In genomic region chr7:111958889-111959288, GRCh38 we compare ENCODE assay signal across 13 cellular contexts.
DNase-seq lines count a peak whose midpoint lies in the region; ATAC-seq lines count a peak whose summit lies in the region.
"Had no signal": no experiment of that assay in that cellular context is flagged by ENCODE, and none has a peak within 500 bp of the region (broad histone marks: within the 10 kb centered on the region; RNA-seq: fewer than 3 reads in every experiment).

No MANE protein-coding gene starts in this region.

- ATAC-seq in HG03342 (IDR thresholded peaks at IDR 0.05; ENCODE audit: unreplicated experiment) (no peak), HG03139 (IDR thresholded peaks at IDR 0.05; ENCODE audit: unreplicated experiment) (no peak), HG02588 (IDR thresholded peaks at IDR 0.05; ENCODE audit: unreplicated experiment) (no peak), GM19455 (IDR thresholded peaks at IDR 0.05; ENCODE audit: unreplicated experiment) (no peak)
- ATAC-seq: activated CD4-positive, CD25-positive, alpha-beta regulatory T cell treated with anti-CD3 and anti-CD28 coated beads, Interleukin-2, amount 50 U/mL, for 24 hours; naive thymus-derived CD8-positive, alpha-beta T cell had no signal

- DNase-seq in Daoy (ENCODE audit: low read depth) (peak; percentile 71), NCI-H1930 (lab: John Stamatoyannopoulos, UW) (peak; percentile 81 to 86), SK-N-DZ (ENCODE audit: low spot score) (peak; percentile 26), myocyte (ENCODE audit: low read depth) (peak; percentile 12)
- DNase-seq: CD4-positive, CD25-positive, alpha-beta regulatory T cell; Karpas-422; naive thymus-derived CD8-positive, alpha-beta T cell; NK-92 treated with Interleukin-12 subunit alpha and Interleukin-12 subunit beta, amount 100 ng/mL, for 24 hours had no signal

Comparison
In these comparisons a context has a peak if more than half of its experiments do, and no peak if none do; other contexts are left out.
1. DNase-seq: peak in every context shown above with its lines; median percentile 84 in NCI-H1930; 71 in Daoy; 26 in SK-N-DZ; 12 in myocyte.